25 cellular contexts compared by ENCODE assay signal in genomic region chr11:72754149-72754543, GRCh38.
"Had no signal": no experiment of that assay in that cellular context is flagged by ENCODE, and none has a peak within 500 bp of the region (broad histone marks: within the 10 kb centered on the region; RNA-seq: fewer than 3 reads in every experiment).

No MANE protein-coding gene starts in this region.

- FAIRE-seq: endothelial cell of umbilical vein, keratinocyte, urothelium cell line had no signal

- H3K27ac ChIP-seq: ascending aorta, cardiac muscle cell, coronary artery, neural progenitor cell, testis had no signal

- H3K27me3 Mint-ChIP-seq: activated CD4-positive, alpha-beta T cell treated with anti-CD3 and anti-CD28 coated beads for 36 hours; activated naive CD8-positive, alpha-beta T cell treated with anti-CD3 and anti-CD28 coated beads for 36 hours; brain; memory B cell; naive thymus-derived CD8-positive, alpha-beta T cell had no signal

- H3K9ac ChIP-seq: neural progenitor cell had no signal

- H3K4me3 ChIP-seq: ascending aorta, cardiac muscle cell, coronary artery, neural progenitor cell, spleen, testis, transverse colon had no signal

- DNase-seq: activated CD4-positive, alpha-beta T cell treated with anti-CD3 and anti-CD28 coated beads for 36 hours; activated CD4-positive, CD25-positive, alpha-beta regulatory T cell; activated effector memory CD4-positive, alpha-beta T cell treated with Interleukin-2 at 50 U/mL for 16 hours; activated naive CD4-positive, alpha-beta T cell treated with anti-CD3 and anti-CD28 coated beads for 36 hours; activated naive CD8-positive, alpha-beta T cell treated with anti-CD3 and anti-CD28 coated beads for 36 hours; activated T-cell treated with anti-CD3 and anti-CD28 coated beads for 4 hours; foreskin fibroblast; hippocampal formation; left cardiac atrium; naive thymus-derived CD8-positive, alpha-beta T cell; spleen; stimulated activated naive CD4-positive, alpha-beta T cell; T-helper 1 cell; testis; transverse colon had no signal

- H3K27me3 ChIP-seq: ascending aorta, cardiac muscle cell, neural progenitor cell, spleen, testis, transverse colon had no signal

- H3K4me2 ChIP-seq: neural progenitor cell had no signal

- H3K4me3 Mint-ChIP-seq: activated CD4-positive, alpha-beta T cell treated with anti-CD3 and anti-CD28 coated beads for 36 hours; activated naive CD8-positive, alpha-beta T cell treated with anti-CD3 and anti-CD28 coated beads for 36 hours; brain; memory B cell; neural progenitor cell had no signal

- H3K4me1 ChIP-seq: testis had no signal

- H3K9me3 Mint-ChIP-seq: activated naive CD4-positive, alpha-beta T cell treated with anti-CD3 and anti-CD28 coated beads for 36 hours; activated naive CD8-positive, alpha-beta T cell treated with anti-CD3 and anti-CD28 coated beads for 36 hours; memory B cell; naive thymus-derived CD8-positive, alpha-beta T cell; neural progenitor cell; T-helper 2 cell treated with Interferon-gamma antibody and Interleukin-4, amounts not matched to agents 5 μg/mL and 100 μg/mL, for 36 hours had no signal

- H3K9me3 ChIP-seq: ascending aorta, spleen, testis, transverse colon had no signal

- H3K27ac Mint-ChIP-seq: activated CD4-positive, alpha-beta T cell treated with anti-CD3 and anti-CD28 coated beads for 36 hours; activated naive CD4-positive, alpha-beta T cell treated with anti-CD3 and anti-CD28 coated beads for 36 hours; activated naive CD8-positive, alpha-beta T cell treated with anti-CD3 and anti-CD28 coated beads for 36 hours; brain; neural progenitor cell had no signal

- H3K36me3 ChIP-seq: cardiac muscle cell, neural progenitor cell had no signal

- H2AFZ ChIP-seq: neural progenitor cell had no signal
